ENCODE assay signal across 29 cellular contexts in genomic region chr10:24802378-24802777, GRCh38.
"Had no signal": no experiment of that assay in that cellular context is flagged by ENCODE, and none has a peak within 500 bp of the region (broad histone marks: within the 10 kb centered on the region; RNA-seq: fewer than 3 reads in every experiment).

No MANE protein-coding gene starts in this region.

- H3K27me3 ChIP-seq: colonic mucosa, dorsolateral prefrontal cortex, esophagus muscularis mucosa, esophagus squamous epithelium, foreskin keratinocyte, gastrocnemius medialis, gastroesophageal sphincter, heart left ventricle, heart right ventricle had no signal

- H3K36me3 ChIP-seq: colonic mucosa, esophagus muscularis mucosa, esophagus squamous epithelium, gastrocnemius medialis, gastroesophageal sphincter, heart left ventricle, heart right ventricle had no signal

- H3K27ac ChIP-seq: colonic mucosa, coronary artery, dorsolateral prefrontal cortex, epithelial cell of prostate, esophagus muscularis mucosa, esophagus squamous epithelium, foreskin keratinocyte, gastrocnemius medialis, gastroesophageal sphincter, heart left ventricle, heart right ventricle had no signal

- FAIRE-seq: colon, endometrium, endothelial cell of umbilical vein, frontal cortex had no signal

- H3K4me3 Mint-ChIP-seq: dendritic cell treated with granulocyte-macrophage colony-stimulating factor and Interleukin-4, amounts not matched to agents 40 ng/mL and 50 ng/mL, for 4 days; effector memory CD8-positive, alpha-beta T cell; endodermal cell had no signal

- DNase-seq: colonic mucosa; cortex of kidney; dermis blood vessel endothelial cell; dorsolateral prefrontal cortex; effector CD4-positive, alpha-beta T cell; effector CD8-positive, alpha-beta T cell; effector memory CD4-positive, alpha-beta T cell; effector memory CD8-positive, alpha-beta T cell; endodermal cell; erythroblast; esophagus squamous epithelium; foreskin fibroblast; foreskin keratinocyte; foreskin melanocyte; gastrocnemius medialis; glutamatergic neuron; head of caudate nucleus; heart left ventricle; heart right ventricle had no signal

- H3K9me3 ChIP-seq: colonic mucosa, esophagus muscularis mucosa, esophagus squamous epithelium, gastrocnemius medialis, gastroesophageal sphincter, heart left ventricle, heart right ventricle had no signal

- H3K27me3 Mint-ChIP-seq: dendritic cell treated with granulocyte-macrophage colony-stimulating factor and Interleukin-4, amounts not matched to agents 40 ng/mL and 50 ng/mL, for 4 days; effector memory CD8-positive, alpha-beta T cell had no signal

- H3K4me1 ChIP-seq: colonic mucosa, esophagus muscularis mucosa, esophagus squamous epithelium, foreskin keratinocyte, gastrocnemius medialis, gastroesophageal sphincter, heart left ventricle, heart right ventricle had no signal

- H3K4me3 ChIP-seq: colonic mucosa, coronary artery, dorsolateral prefrontal cortex, esophagus muscularis mucosa, esophagus squamous epithelium, gastrocnemius medialis, gastroesophageal sphincter, heart left ventricle, heart right ventricle had no signal

- H3K27ac Mint-ChIP-seq: dendritic cell treated with granulocyte-macrophage colony-stimulating factor and Interleukin-4, amounts not matched to agents 40 ng/mL and 50 ng/mL, for 4 days; effector memory CD8-positive, alpha-beta T cell; endodermal cell had no signal

- ATAC-seq: effector memory CD8-positive, alpha-beta T cell; esophagus mucosa; foreskin keratinocyte; gastrocnemius medialis; gastroesophageal sphincter; heart left ventricle; heart right ventricle had no signal

- H3K9me3 Mint-ChIP-seq: dendritic cell treated with granulocyte-macrophage colony-stimulating factor and Interleukin-4, amounts not matched to agents 40 ng/mL and 50 ng/mL, for 4 days; effector memory CD8-positive, alpha-beta T cell; endodermal cell had no signal
